26 cellular contexts compared by ENCODE assay signal in the genomic region with DNA sequence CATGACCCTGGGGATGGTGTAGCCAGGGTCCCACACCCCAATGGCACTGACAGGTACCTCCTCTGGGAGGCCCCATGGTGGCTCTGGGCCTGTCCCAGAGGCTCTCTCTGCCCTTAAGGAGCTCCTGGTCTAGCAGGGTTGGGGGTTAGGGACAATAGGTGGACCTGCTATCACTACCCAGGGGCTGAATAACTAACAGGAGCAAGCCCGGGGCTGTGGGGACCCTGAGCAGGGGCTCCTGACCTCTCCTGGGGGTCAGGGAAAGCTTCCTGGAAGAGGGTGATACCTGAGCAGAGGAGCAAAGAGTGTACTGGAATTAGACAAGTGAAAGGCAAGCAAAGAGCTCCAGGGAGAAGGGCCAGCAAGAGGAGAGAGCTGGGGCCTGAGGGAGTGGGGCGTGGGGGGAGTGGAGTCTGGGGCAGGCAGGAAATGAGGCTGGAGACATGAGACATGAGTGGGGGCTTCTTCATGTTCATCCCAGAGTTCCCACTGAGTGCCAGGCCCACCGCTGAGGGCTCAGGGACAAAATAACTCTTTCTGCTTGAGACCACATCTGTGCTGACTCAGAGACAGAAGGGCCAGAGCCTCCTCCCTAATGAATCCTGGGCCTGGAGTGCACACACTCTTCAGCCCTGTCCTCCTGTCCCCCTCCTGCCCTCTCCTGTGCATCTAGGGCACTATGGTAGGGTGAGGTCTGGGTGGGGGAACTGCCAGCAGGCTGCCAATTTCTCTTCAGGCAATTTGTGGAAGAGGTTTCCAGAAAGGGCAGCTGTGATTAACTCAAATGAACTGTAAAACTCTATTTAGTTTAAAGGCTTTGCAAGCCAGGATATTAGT.
DNase-seq lines count a peak whose midpoint lies in the region; ATAC-seq and TF ChIP-seq lines count a peak whose summit lies in the region.
"Had no signal": no experiment of that assay in that cellular context is flagged by ENCODE, and none has a peak within 500 bp of the region (broad histone marks: within the 10 kb centered on the region; RNA-seq: fewer than 3 reads in every experiment).

No MANE protein-coding gene starts in this region.

- peak; percentile 26 for DNase-seq in activated CD8-positive, alpha-beta memory T cell treated with anti-CD3 and anti-CD28 coated beads for 24 hours
- DNase-seq in activated CD8-positive, alpha-beta memory T cell treated with anti-CD3 and anti-CD28 coated beads, Interleukin-2, amount 50 U/mL, for 4 hours, result no peak
- DNase-seq in NCI-H524 treated with DMSO at 0.1 percent for 48 hours (lab: John Stamatoyannopoulos, UW) (peak; percentile 21), islet precursor cell (peak; percentile 51), ureter (ENCODE audit: low spot score) (peak; percentile 20), transverse colon (no peak), left ventricle myocardium superior (no peak)
- DNase-seq: activated CD4-positive, alpha-beta T cell treated with anti-CD3 and anti-CD28 coated beads, Interleukin-2, amount 50 U/mL, for 1 hour; activated effector memory CD4-positive, alpha-beta T cell treated with anti-CD3 and anti-CD28 coated beads, Interleukin-2, amount 50 U/mL, for 16 hours; activated naive CD8-positive, alpha-beta T cell treated with anti-CD3 and anti-CD28 coated beads, Interleukin-2, amount 50 U/mL, for 24 hours; activated T-cell treated with anti-CD3 and anti-CD28 coated beads for 4 hours; Caco-2; cerebellar nuclear complex; effector CD4-positive, alpha-beta T cell; erythroblast; foreskin keratinocyte; NCI-H1436 treated with DMSO at 0.1 percent for 48 hours; NK-92 treated with Interleukin-12 subunit alpha and Interleukin-12 subunit beta, amount 100 ng/mL, for 24 hours; stimulated activated CD4-positive, alpha-beta T cell treated with anti-CD3 and anti-CD28 coated beads, Interleukin-4, amount 100 ng/mL, for 1 hour; T-helper 2 cell had no signal

- no peak for TF ChIP-seq EP300 in transverse colon (IDR thresholded peaks at IDR 0.05; ENCODE audit: low read depth)

- no peak overlapping the region for H3K27ac ChIP-seq in transverse colon
- H3K27ac ChIP-seq: BLaER1, foreskin keratinocyte, neural progenitor cell, Peyer's patch, tibial nerve had no signal

- peaks cover 4% of the 10 kb centered on the region for H3K27me3 ChIP-seq in transverse colon
- H3K27me3 ChIP-seq: BLaER1, foreskin keratinocyte, Peyer's patch, tibial nerve had no signal

- WGBS in transverse colon (ENCODE audit: low coverage in 1 of 2), 2 donors, result 66 to 96% methylated on average over 3 of the region's 3 CpGs

- intact Hi-C loops in transverse colon (cut with DNase I; ENCODE audit: low total_unique reads), result no loop called here
- intact Hi-C loops in left ventricle myocardium superior (cut with micrococcal nuclease), result no loop called here

- in situ Hi-C loops in transverse colon (cut with MboI; ENCODE audit: low pct_ligation_motif_present in 1 of 4, low pct_unique_long_range_greater_than_20kb in 1 of 4, low sequenced_read_pairs in 3 of 4), result no loop called here

- ATAC-seq in GM18907 (IDR thresholded peaks at IDR 0.05; ENCODE audit: unreplicated experiment), result no peak
- no peak for ATAC-seq in left ventricle myocardium superior
- ATAC-seq: activated naive CD8-positive, alpha-beta T cell treated with anti-CD3 and anti-CD28 coated beads, Interleukin-2, amount 50 U/mL, for 24 hours; foreskin keratinocyte had no signal

- no peaks in the 10 kb centered on the region for H3K9me3 ChIP-seq in transverse colon
- H3K9me3 ChIP-seq: BLaER1, Caco-2, Peyer's patch, tibial nerve had no signal

- peaks cover 0 to 5% (median 0%) of the 10 kb centered on the region in 4 donors for H3K4me1 ChIP-seq in transverse colon
- H3K4me1 ChIP-seq: BLaER1, Caco-2, foreskin keratinocyte, neural progenitor cell, Peyer's patch, tibial nerve had no signal

- H3K36me3 ChIP-seq in transverse colon, result no peaks in the 10 kb centered on the region
- H3K36me3 ChIP-seq: BLaER1, neural progenitor cell, Peyer's patch, tibial nerve had no signal

- H3K4me3 ChIP-seq in transverse colon, result no peak overlapping the region
- H3K4me3 ChIP-seq: BLaER1, neural progenitor cell, Peyer's patch, smooth muscle cell, tibial nerve had no signal

- TF ChIP-seq CTCF in transverse colon (IDR thresholded peaks at IDR 0.05), result no peak

- no peak for TF ChIP-seq POLR2A in transverse colon (IDR thresholded peaks at IDR 0.05)

Comparison
In these comparisons a context has a peak if more than half of its experiments do, and no peak if none do; other contexts are left out.
1. DNase-seq: peak in activated CD8-positive, alpha-beta memory T cell treated with anti-CD3 and anti-CD28 coated beads for 24 hours (single experiment), NCI-H524 treated with DMSO at 0.1 percent for 48 hours (single experiment), islet precursor cell (single experiment) and ureter (single experiment); none in activated CD8-positive, alpha-beta memory T cell treated with anti-CD3 and anti-CD28 coated beads, Interleukin-2, amount 50 U/mL, for 4 hours (single experiment), transverse colon (single experiment) and left ventricle myocardium superior (single experiment).